ENCODE assay signal across 1 cellular context in genomic region chr4:145770124-145770523, GRCh38.
TF ChIP-seq lines count a peak whose summit lies in the region.

No MANE protein-coding gene starts in this region.

TF ChIP-seq in WTC11, 78 proteins besides CTCF, POLR2A, EP300 and RAD21 (continued from another document):
- TF ChIP-seq ZNF532 (CRISPR knock-in tag; IDR thresholded peaks at IDR 0.05; ENCODE audit: borderline replicate concordance) (no peak), TP53 (CRISPR knock-in tag; IDR thresholded peaks at IDR 0.05) (no peak), OVOL2 (CRISPR knock-in tag; IDR thresholded peaks at IDR 0.05; ENCODE audit: borderline replicate concordance) (no peak), IRF1 (CRISPR knock-in tag; IDR thresholded peaks at IDR 0.05) (no peak), ZBTB21 (CRISPR knock-in tag; IDR thresholded peaks at IDR 0.05; ENCODE audit: borderline replicate concordance) (no peak), HMGXB4 (CRISPR knock-in tag; IDR thresholded peaks at IDR 0.05) (no peak), CREM (CRISPR knock-in tag; IDR thresholded peaks at IDR 0.05) (no peak), FOXK1 (CRISPR knock-in tag; IDR thresholded peaks at IDR 0.05) (no peak), ZNF281 (CRISPR knock-in tag; IDR thresholded peaks at IDR 0.05) (no peak), ZNF423 (CRISPR knock-in tag; IDR thresholded peaks at IDR 0.05) (no peak), GTF2I (CRISPR knock-in tag; conservative IDR thresholded peaks at IDR 0.05) (no peak), ZNF138 (CRISPR knock-in tag; conservative IDR thresholded peaks at IDR 0.05) (no peak), KAT7 (CRISPR knock-in tag; IDR thresholded peaks at IDR 0.05; ENCODE audit: borderline replicate concordance) (no peak), ATF1 (CRISPR knock-in tag; IDR thresholded peaks at IDR 0.05) (no peak)
TF ChIP-seq in WTC11: peak in this region for 0.
